In genomic region chr1:161766102-161766981, GRCh38 we compare ENCODE assay signal across 1 cellular context.
TF ChIP-seq lines count a peak whose summit lies in the region.

Gene ATF6 (plus strand): TSS chr1:161766320. CDS start chr1:161766361, 41 bp downstream.

TF ChIP-seq in HEK293, 187 proteins besides CTCF, POLR2A, EP300 and RAD21 (continued from another document and continues in another):
- TF ChIP-seq, protein P1, sequence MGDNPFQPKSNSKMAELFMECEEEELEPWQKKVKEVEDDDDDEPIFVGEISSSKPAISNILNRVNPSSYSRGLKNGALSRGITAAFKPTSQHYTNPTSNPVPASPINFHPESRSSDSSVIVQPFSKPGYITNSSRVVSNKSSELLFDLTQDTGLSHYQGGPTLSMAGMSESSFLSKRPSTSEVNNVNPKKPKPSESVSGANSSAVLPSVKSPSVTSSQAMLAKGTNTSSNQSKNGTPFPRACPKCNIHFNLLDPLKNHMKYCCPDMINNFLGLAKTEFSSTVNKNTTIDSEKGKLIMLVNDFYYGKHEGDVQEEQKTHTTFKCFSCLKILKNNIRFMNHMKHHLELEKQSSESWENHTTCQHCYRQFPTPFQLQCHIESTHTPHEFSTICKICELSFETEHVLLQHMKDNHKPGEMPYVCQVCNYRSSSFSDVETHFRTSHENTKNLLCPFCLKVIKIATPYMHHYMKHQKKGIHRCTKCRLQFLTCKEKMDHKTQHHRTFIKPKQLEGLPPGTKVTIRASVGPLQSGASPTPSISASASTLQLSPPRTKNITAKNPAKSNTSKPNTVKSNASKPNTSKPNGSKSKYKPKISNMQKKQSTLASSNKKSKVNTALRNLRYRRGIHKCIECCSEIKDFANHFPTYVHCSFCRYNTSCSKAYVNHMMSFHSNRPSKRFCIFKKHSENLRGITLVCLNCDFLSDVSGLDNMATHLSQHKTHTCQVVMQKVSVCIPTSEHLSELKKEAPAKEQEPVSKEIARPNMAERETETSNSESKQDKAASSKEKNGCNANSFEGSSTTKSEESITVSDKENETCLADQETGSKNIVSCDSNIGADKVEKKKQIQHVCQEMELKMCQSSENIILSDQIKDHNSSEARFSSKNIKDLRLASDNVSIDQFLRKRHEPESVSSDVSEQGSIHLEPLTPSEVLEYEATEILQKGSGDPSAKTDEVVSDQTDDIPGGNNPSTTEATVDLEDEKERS (tag by site-specific recombination; IDR thresholded peaks at IDR 0.05) = no peak
- TF ChIP-seq WT1 (tag by site-specific recombination; IDR thresholded peaks at IDR 0.05) (no peak; the same call in 1 of the 2 replicates), ZNF692 (tag by site-specific recombination; IDR thresholded peaks at IDR 0.05) (peak; percentile 89), ELK4 (IDR thresholded peaks at IDR 0.05; ENCODE audit: borderline replicate concordance, low read depth, low read length) (no peak), ZNF549 (tag by site-specific recombination; IDR thresholded peaks at IDR 0.05) (no peak), KLF10 (tag by site-specific recombination; IDR thresholded peaks at IDR 0.05) (peak; percentile 57), ZNF513 (tag by site-specific recombination; IDR thresholded peaks at IDR 0.05) (no peak), ZNF223 (tag by site-specific recombination; IDR thresholded peaks at IDR 0.05) (peak; percentile 98), KLF7 (tag by site-specific recombination; IDR thresholded peaks at IDR 0.05; ENCODE audit: borderline replicate concordance) (no peak), SCRT2 (tag by site-specific recombination; IDR thresholded peaks at IDR 0.05) (no peak), AEBP2 (tag by site-specific recombination; IDR thresholded peaks at IDR 0.05; ENCODE audit: borderline replicate concordance) (no peak), EGR2 (tag by site-specific recombination; IDR thresholded peaks at IDR 0.05; ENCODE audit: low read depth) (peak; percentile 62), ZNF169 (tag by site-specific recombination; IDR thresholded peaks at IDR 0.05) (no peak), ZNF629 (tag by site-specific recombination; IDR thresholded peaks at IDR 0.05) (peak; percentile 98), ZNF10 (tag by site-specific recombination; IDR thresholded peaks at IDR 0.05) (no peak), ZNF610 (tag by site-specific recombination; IDR thresholded peaks at IDR 0.05; ENCODE audit: borderline replicate concordance) (no peak), ZNF544 (tag by site-specific recombination; IDR thresholded peaks at IDR 0.05) (no peak), ZNF555 (tag by site-specific recombination; conservative IDR thresholded peaks at IDR 0.05) (no peak), ZNF510 (tag by site-specific recombination; IDR thresholded peaks at IDR 0.05; ENCODE audit: insufficient replicate concordance) (no peak), TRIM28 (IDR thresholded peaks at IDR 0.05; ENCODE audit: borderline replicate concordance, low read length) (peak; percentile 92), ZNF561 (tag by site-specific recombination; IDR thresholded peaks at IDR 0.05; ENCODE audit: borderline replicate concordance) (peak; percentile 60), ZNF596 (tag by site-specific recombination; IDR thresholded peaks at IDR 0.05) (no peak), ZNF626 (tag by site-specific recombination; IDR thresholded peaks at IDR 0.05) (no peak), GLI4 (tag by site-specific recombination; IDR thresholded peaks at IDR 0.05) (no peak), ZNF654 (tag by site-specific recombination; IDR thresholded peaks at IDR 0.05; ENCODE audit: low read depth) (no peak), RBAK (tag by site-specific recombination; IDR thresholded peaks at IDR 0.05) (no peak), KLF8 (tag by site-specific recombination; IDR thresholded peaks at IDR 0.05) (peak; percentile 64), ZNF24 (tag by site-specific recombination; IDR thresholded peaks at IDR 0.05) (peak; percentile 80), GLI2 (tag by site-specific recombination; IDR thresholded peaks at IDR 0.05; ENCODE audit: borderline replicate concordance, low read depth) (no peak), ZNF132 (tag by site-specific recombination; IDR thresholded peaks at IDR 0.05; ENCODE audit: borderline replicate concordance) (no peak), FEZF1 (tag by site-specific recombination; IDR thresholded peaks at IDR 0.05) (0 out of 2 replicates have a peak, but pooled peaks have one; percentile 35), ZNF521 (tag by site-specific recombination; IDR thresholded peaks at IDR 0.05) (no peak), ZNF585B (tag by site-specific recombination; IDR thresholded peaks at IDR 0.05) (no peak), MYNN (tag by site-specific recombination; IDR thresholded peaks at IDR 0.05; ENCODE audit: borderline replicate concordance) (no peak), ZNF211 (tag by site-specific recombination; IDR thresholded peaks at IDR 0.05; ENCODE audit: low read depth) (no peak), ZNF514 (tag by site-specific recombination; IDR thresholded peaks at IDR 0.05) (no peak), SP2 (tag by site-specific recombination; IDR thresholded peaks at IDR 0.05) (0 out of 2 replicates have a peak, but pooled peaks have one; percentile 21), ZNF664 (tag by site-specific recombination; IDR thresholded peaks at IDR 0.05) (0 out of 2 replicates have a peak, but pooled peaks have one; percentile 6)
- TF ChIP-seq, protein P2, sequence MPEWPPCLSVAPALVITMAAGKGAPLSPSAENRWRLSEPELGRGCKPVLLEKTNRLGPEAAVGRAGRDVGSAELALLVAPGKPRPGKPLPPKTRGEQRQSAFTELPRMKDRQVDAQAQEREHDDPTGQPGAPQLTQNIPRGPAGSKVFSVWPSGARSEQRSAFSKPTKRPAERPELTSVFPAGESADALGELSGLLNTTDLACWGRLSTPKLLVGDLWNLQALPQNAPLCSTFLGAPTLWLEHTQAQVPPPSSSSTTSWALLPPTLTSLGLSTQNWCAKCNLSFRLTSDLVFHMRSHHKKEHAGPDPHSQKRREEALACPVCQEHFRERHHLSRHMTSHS (tag by site-specific recombination; IDR thresholded peaks at IDR 0.05) = no peak
- TF ChIP-seq, protein P3, sequence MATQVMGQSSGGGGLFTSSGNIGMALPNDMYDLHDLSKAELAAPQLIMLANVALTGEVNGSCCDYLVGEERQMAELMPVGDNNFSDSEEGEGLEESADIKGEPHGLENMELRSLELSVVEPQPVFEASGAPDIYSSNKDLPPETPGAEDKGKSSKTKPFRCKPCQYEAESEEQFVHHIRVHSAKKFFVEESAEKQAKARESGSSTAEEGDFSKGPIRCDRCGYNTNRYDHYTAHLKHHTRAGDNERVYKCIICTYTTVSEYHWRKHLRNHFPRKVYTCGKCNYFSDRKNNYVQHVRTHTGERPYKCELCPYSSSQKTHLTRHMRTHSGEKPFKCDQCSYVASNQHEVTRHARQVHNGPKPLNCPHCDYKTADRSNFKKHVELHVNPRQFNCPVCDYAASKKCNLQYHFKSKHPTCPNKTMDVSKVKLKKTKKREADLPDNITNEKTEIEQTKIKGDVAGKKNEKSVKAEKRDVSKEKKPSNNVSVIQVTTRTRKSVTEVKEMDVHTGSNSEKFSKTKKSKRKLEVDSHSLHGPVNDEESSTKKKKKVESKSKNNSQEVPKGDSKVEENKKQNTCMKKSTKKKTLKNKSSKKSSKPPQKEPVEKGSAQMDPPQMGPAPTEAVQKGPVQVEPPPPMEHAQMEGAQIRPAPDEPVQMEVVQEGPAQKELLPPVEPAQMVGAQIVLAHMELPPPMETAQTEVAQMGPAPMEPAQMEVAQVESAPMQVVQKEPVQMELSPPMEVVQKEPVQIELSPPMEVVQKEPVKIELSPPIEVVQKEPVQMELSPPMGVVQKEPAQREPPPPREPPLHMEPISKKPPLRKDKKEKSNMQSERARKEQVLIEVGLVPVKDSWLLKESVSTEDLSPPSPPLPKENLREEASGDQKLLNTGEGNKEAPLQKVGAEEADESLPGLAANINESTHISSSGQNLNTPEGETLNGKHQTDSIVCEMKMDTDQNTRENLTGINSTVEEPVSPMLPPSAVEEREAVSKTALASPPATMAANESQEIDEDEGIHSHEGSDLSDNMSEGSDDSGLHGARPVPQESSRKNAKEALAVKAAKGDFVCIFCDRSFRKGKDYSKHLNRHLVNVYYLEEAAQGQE (tag by site-specific recombination; IDR thresholded peaks at IDR 0.05) = no peak
- TF ChIP-seq, protein P4, sequence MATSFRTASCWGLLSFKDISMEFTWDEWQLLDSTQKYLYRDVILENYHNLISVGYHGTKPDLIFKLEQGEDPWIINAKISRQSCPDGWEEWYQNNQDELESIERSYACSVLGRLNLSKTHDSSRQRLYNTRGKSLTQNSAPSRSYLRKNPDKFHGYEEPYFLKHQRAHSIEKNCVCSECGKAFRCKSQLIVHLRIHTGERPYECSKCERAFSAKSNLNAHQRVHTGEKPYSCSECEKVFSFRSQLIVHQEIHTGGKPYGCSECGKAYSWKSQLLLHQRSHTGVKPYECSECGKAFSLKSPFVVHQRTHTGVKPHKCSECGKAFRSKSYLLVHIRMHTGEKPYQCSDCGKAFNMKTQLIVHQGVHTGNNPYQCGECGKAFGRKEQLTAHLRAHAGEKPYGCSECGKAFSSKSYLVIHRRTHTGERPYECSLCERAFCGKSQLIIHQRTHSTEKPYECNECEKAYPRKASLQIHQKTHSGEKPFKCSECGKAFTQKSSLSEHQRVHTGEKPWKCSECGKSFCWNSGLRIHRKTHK (tag by site-specific recombination; IDR thresholded peaks at IDR 0.05) = no peak
- TF ChIP-seq, protein P5, sequence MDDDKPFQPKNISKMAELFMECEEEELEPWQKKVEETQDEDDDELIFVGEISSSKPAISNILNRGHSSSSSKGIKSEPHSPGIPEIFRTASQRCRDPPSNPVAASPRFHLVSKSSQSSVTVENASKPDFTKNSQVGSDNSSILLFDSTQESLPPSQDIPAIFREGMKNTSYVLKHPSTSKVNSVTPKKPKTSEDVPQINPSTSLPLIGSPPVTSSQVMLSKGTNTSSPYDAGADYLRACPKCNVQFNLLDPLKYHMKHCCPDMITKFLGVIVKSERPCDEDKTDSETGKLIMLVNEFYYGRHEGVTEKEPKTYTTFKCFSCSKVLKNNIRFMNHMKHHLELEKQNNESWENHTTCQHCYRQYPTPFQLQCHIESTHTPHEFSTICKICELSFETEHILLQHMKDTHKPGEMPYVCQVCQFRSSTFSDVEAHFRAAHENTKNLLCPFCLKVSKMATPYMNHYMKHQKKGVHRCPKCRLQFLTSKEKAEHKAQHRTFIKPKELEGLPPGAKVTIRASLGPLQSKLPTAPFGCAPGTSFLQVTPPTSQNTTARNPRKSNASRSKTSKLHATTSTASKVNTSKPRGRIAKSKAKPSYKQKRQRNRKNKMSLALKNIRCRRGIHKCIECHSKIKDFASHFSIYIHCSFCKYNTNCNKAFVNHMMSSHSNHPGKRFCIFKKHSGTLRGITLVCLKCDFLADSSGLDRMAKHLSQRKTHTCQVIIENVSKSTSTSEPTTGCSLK (tag by site-specific recombination; IDR thresholded peaks at IDR 0.05) = no peak
- TF ChIP-seq, protein P6, sequence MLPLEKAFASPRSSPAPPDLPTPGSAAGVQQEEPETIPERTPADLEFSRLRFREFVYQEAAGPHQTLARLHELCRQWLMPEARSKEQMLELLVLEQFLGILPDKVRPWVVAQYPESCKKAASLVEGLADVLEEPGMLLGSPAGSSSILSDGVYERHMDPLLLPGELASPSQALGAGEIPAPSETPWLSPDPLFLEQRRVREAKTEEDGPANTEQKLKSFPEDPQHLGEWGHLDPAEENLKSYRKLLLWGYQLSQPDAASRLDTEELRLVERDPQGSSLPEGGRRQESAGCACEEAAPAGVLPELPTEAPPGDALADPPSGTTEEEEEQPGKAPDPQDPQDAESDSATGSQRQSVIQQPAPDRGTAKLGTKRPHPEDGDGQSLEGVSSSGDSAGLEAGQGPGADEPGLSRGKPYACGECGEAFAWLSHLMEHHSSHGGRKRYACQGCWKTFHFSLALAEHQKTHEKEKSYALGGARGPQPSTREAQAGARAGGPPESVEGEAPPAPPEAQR (tag by site-specific recombination; IDR thresholded peaks at IDR 0.05) = no peak
